ENCODE assay signal across 19 cellular contexts in the genomic region with DNA sequence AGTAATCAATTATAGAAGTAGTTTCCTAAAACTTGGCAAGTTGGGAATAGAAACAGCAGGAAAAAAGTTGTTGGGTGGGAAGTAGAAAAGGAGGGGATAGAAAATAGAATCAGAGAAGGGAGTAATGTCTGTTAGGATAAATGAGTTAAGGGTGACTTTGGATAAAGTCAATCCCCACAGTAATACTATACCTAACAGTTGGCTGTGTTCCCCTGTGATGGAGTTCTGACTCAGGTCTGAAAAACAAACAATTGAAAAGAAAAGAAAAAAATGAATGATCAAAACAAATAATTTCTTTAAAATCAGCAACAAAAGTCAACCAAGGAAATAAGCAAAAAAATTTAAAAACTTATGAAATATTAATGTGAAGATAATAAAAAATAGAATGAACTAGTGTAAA. TPM values are rescaled to one million over a fixed set of nuclear protein-coding genes. Genes with fewer than 3 reads are reported as not detected.
A peak's percentile ranks its signal among the peaks of the same experiment; 100 is the strongest.
DNase-seq lines count a peak whose midpoint lies in the region; ATAC-seq and TF ChIP-seq lines count a peak whose summit lies in the region.
"Had no signal": no experiment of that assay in that cellular context is flagged by ENCODE, and none has a peak within 500 bp of the region (broad histone marks: within the 10 kb centered on the region; RNA-seq: fewer than 3 reads in every experiment).

No MANE protein-coding gene starts in this region.

- H3K4me3 ChIP-seq in RWPE2 (ENCODE audit: severe bottlenecking) (no peak overlapping the region), Karpas-422 (ENCODE audit: low read length) (no peak overlapping the region)
- H3K4me3 ChIP-seq: heart right ventricle, right atrium auricular region, upper lobe of right lung had no signal

- no peak overlapping the region for H2AFZ ChIP-seq in Karpas-422 (ENCODE audit: low read length)

- 0 out of 2 replicates have a peak, but pooled peaks cover 3% of the 10 kb centered on the region for H3K36me3 ChIP-seq in RWPE2 (ENCODE audit: low read depth)
- H3K36me3 ChIP-seq in Karpas-422 (ENCODE audit: insufficient read depth, low read length): no peaks in the 10 kb centered on the region
- H3K36me3 ChIP-seq: right atrium auricular region, upper lobe of right lung had no signal

- H3K79me2 ChIP-seq in Karpas-422 (ENCODE audit: low read length): no peaks in the 10 kb centered on the region

- no peaks in the 10 kb centered on the region for H3K9me2 ChIP-seq in Karpas-422 (replicated peaks; ENCODE audit: insufficient read depth, low read length)

- no peak overlapping the region for H3K4me2 ChIP-seq in Karpas-422 (ENCODE audit: low read depth, low read length, poor library complexity, severe bottlenecking)

- no peak overlapping the region for H3K9ac ChIP-seq in Karpas-422 (ENCODE audit: low read length)

- no peaks in the 10 kb centered on the region for H3K9me3 ChIP-seq in RWPE2 (ENCODE audit: severe bottlenecking)
- H3K9me3 ChIP-seq in Karpas-422 (ENCODE audit: low read length): no peaks in the 10 kb centered on the region
- H3K9me3 ChIP-seq: heart right ventricle, right atrium auricular region, upper lobe of right lung had no signal

- H3K27ac ChIP-seq in RWPE2 (ENCODE audit: poor library complexity, severe bottlenecking) (peak overlapping the region; percentile 70), epithelial cell of prostate (peak overlapping the region; percentile 62), Karpas-422 (ENCODE audit: low read length) (no peak overlapping the region)
- H3K27ac ChIP-seq: heart right ventricle, right atrium auricular region, upper lobe of right lung had no signal

- no peaks in the 10 kb centered on the region for H4K20me1 ChIP-seq in Karpas-422 (ENCODE audit: insufficient read depth, low read depth, low read length)

- H3K4me1 ChIP-seq in RWPE2 (ENCODE audit: insufficient read depth, poor library complexity, severe bottlenecking): peaks cover 44% of the 10 kb centered on the region
- H3K4me1 ChIP-seq in Karpas-422 (ENCODE audit: low read length): no peaks in the 10 kb centered on the region
- H3K4me1 ChIP-seq: right atrium auricular region, upper lobe of right lung had no signal

- H3K27me3 ChIP-seq in RWPE2 (ENCODE audit: insufficient read depth, poor library complexity, severe bottlenecking) (no peaks in the 10 kb centered on the region), Karpas-422 (ENCODE audit: low read length) (no peaks in the 10 kb centered on the region)
- H3K27me3 ChIP-seq: heart right ventricle, right atrium auricular region, upper lobe of right lung had no signal

- peak; percentile 4 for DNase-seq in HPDE6-E6E7 (ENCODE audit: extremely low spot score)
- DNase-seq in RWPE2 (ENCODE audit: low spot score): no peak
- DNase-seq in epithelial cell of prostate (ENCODE audit: low read depth, low spot score): no peak
- DNase-seq in amygdala (lab: John Stamatoyannopoulos, UW): no peak
- no peak for DNase-seq in Karpas-422
- no peak for DNase-seq in NCI-H2227 (lab: John Stamatoyannopoulos, UW; ENCODE audit: unreplicated experiment)
- DNase-seq: activated CD8-positive, alpha-beta T cell treated with anti-CD3 and anti-CD28 coated beads, Interleukin-2, amount 10 ng/mL, durations not matched to agents 7 days and 5 days; activated naive CD8-positive, alpha-beta T cell treated with anti-CD3 and anti-CD28 coated beads for 36 hours; CD4-positive, alpha-beta T cell; cerebellar nuclear complex; heart right ventricle; HFFc6; NCI-H1105 treated with DMSO at 0.1 percent for 48 hours; NCI-H1930; NCI-H524 treated with DMSO at 0.1 percent for 48 hours; stimulated activated CD4-positive, alpha-beta T cell treated with anti-CD3 and anti-CD28 coated beads, Interleukin-2, amount 100 ng/mL, for 48 hours; upper lobe of right lung had no signal

- ATAC-seq in RWPE2 (ENCODE audit: low read depth): peak; percentile 70
- ATAC-seq in HG02970 (IDR thresholded peaks at IDR 0.05; ENCODE audit: low FRiP score, unreplicated experiment): no peak
- ATAC-seq: activated CD8-positive, alpha-beta T cell treated with anti-CD3 and anti-CD28 coated beads, Interleukin-2, amount 10 ng/mL, durations not matched to agents 7 days and 5 days; heart right ventricle; upper lobe of right lung had no signal

- no peak for TF ChIP-seq CTCF in RWPE2 (IDR thresholded peaks at IDR 0.05; ENCODE audit: poor library complexity, severe bottlenecking)

RNA-seq across cellular contexts. Expression of a gene that starts 50.3 kb away (rescaled TPM):
- 94.0 and 217 TPM in 2 replicates for total RNA-seq in Karpas-422 (2014; rRNA removed; shearing (Covaris generic); ENCODE audit: low replicate concordance)
